ENCODE assay signal across 28 cellular contexts in the genomic region with DNA sequence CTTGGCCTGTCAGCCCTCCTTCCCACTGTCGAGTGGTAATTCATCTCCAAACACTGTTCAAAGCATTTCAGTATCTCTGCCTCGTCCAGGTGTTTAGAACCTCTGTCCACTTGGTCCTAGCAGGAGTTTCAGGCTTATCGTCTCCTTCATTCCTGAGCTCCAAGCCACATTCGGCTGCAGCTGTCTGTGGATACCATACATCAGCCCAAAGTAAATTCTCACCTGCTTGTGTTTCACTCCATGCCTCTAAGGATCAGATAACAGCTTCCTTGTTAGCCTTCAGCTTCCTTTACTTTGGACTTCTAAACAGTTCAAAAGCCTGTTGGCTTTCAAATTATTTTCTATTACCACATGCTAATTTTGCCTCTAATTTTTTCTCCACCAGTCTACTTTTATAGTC.
"Had no signal": no experiment of that assay in that cellular context is flagged by ENCODE, and none has a peak within 500 bp of the region (broad histone marks: within the 10 kb centered on the region; RNA-seq: fewer than 3 reads in every experiment).

No MANE protein-coding gene starts in this region.

- H3K27me3 Mint-ChIP-seq: activated CD4-positive, alpha-beta memory T cell treated with anti-CD3 and anti-CD28 coated beads, Interleukin-2, amount 10 ng/mL, durations not matched to agents 7 days and 5 days; activated CD4-positive, alpha-beta T cell treated with anti-CD3 and anti-CD28 coated beads, Interleukin-2, amount 10 ng/mL, durations not matched to agents 24 days and 14 days; activated CD8-positive, alpha-beta memory T cell treated with anti-CD3 and anti-CD28 coated beads, Interleukin-2, amount 10 ng/mL, durations not matched to agents 7 days and 5 days; activated naive CD4-positive, alpha-beta T cell treated with anti-CD3 and anti-CD28 coated beads, Interleukin-2, amount 50 U/mL, for 24 hours; dendritic cell treated with granulocyte-macrophage colony-stimulating factor and Interleukin-4, amounts not matched to agents 40 ng/mL and 50 ng/mL, for 4 days; stimulated activated memory B cell treated with anti-CD40 and anti-IgM and Interleukin-4, amounts not matched to agents 10 μg/mL and 1 μg/mL and 100 μg/mL, for 72 hours had no signal

- H3K27me3 ChIP-seq: ascending aorta, brain microvascular endothelial cell, foreskin keratinocyte, hepatocyte, stomach, suprapubic skin, transverse colon, vagina had no signal

- ATAC-seq: activated CD8-positive, alpha-beta memory T cell treated with anti-CD3 and anti-CD28 coated beads, Interleukin-2, amount 10 ng/mL, durations not matched to agents 7 days and 5 days; foreskin keratinocyte; left ventricle myocardium superior; sciatic nerve; stimulated activated memory B cell treated with anti-CD40 and anti-IgM and Interleukin-4, amounts not matched to agents 10 μg/mL and 1 μg/mL and 100 μg/mL, for 72 hours had no signal

- H3K27ac ChIP-seq: ascending aorta, brain microvascular endothelial cell, foreskin keratinocyte, hepatocyte, stomach, suprapubic skin, transverse colon, vagina had no signal

- H3K4me1 Mint-ChIP-seq: activated CD4-positive, alpha-beta memory T cell treated with anti-CD3 and anti-CD28 coated beads, Interleukin-2, amount 10 ng/mL, durations not matched to agents 7 days and 5 days; activated CD4-positive, alpha-beta T cell treated with anti-CD3 and anti-CD28 coated beads, Interleukin-2, amount 10 ng/mL, durations not matched to agents 24 days and 14 days; activated CD8-positive, alpha-beta memory T cell treated with anti-CD3 and anti-CD28 coated beads, Interleukin-2, amount 10 ng/mL, durations not matched to agents 7 days and 5 days; activated naive CD4-positive, alpha-beta T cell treated with anti-CD3 and anti-CD28 coated beads, Interleukin-2, amount 50 U/mL, for 24 hours; stimulated activated memory B cell treated with anti-CD40 and anti-IgM and Interleukin-4, amounts not matched to agents 10 μg/mL and 1 μg/mL and 100 μg/mL, for 72 hours had no signal

- H3K36me3 Mint-ChIP-seq: activated CD8-positive, alpha-beta memory T cell treated with anti-CD3 and anti-CD28 coated beads, Interleukin-2, amount 10 ng/mL, durations not matched to agents 7 days and 5 days had no signal

- H3K36me3 ChIP-seq: ascending aorta, brain microvascular endothelial cell, stomach, transverse colon, vagina had no signal

- DNase-seq: activated CD4-positive, alpha-beta memory T cell treated with anti-CD3 and anti-CD28 coated beads, Interleukin-2, amount 10 ng/mL, durations not matched to agents 7 days and 5 days; activated CD4-positive, alpha-beta T cell treated with anti-CD3 and anti-CD28 coated beads, Interleukin-2, amount 10 ng/mL, durations not matched to agents 24 days and 14 days; activated CD4-positive, CD25-positive, alpha-beta regulatory T cell; activated CD8-positive, alpha-beta memory T cell treated with anti-CD3 and anti-CD28 coated beads, Interleukin-2, amount 10 ng/mL, durations not matched to agents 7 days and 5 days; activated gamma-delta T cell; brain microvascular endothelial cell; caudate nucleus; effector CD4-positive, alpha-beta T cell; foreskin keratinocyte; left ventricle myocardium superior; mammary epithelial cell; nucleus accumbens; posterior cingulate gyrus; stimulated activated CD4-positive, alpha-beta T cell treated with anti-CD3 and anti-CD28 coated beads, Interleukin-15, amount 100 ng/mL, for 24 hours; stomach; T-helper 9 cell; transverse colon had no signal

- H3K9me3 ChIP-seq: ascending aorta, stomach, suprapubic skin, transverse colon, vagina had no signal

- H3K4me2 ChIP-seq: hepatocyte, smooth muscle cell had no signal

- H3K27ac Mint-ChIP-seq: activated CD4-positive, alpha-beta memory T cell treated with anti-CD3 and anti-CD28 coated beads, Interleukin-2, amount 10 ng/mL, durations not matched to agents 7 days and 5 days; activated CD4-positive, alpha-beta T cell treated with anti-CD3 and anti-CD28 coated beads, Interleukin-2, amount 10 ng/mL, durations not matched to agents 24 days and 14 days; activated CD8-positive, alpha-beta memory T cell treated with anti-CD3 and anti-CD28 coated beads, Interleukin-2, amount 10 ng/mL, durations not matched to agents 7 days and 5 days; activated naive CD4-positive, alpha-beta T cell treated with anti-CD3 and anti-CD28 coated beads, Interleukin-2, amount 50 U/mL, for 24 hours; activated T-helper 1 cell treated with anti-CD3 and anti-CD28 coated beads, Interleukin-12 subunit alpha, Interleukin-12 subunit beta, Interleukin-2, Interleukin-4 antibody, amounts not matched to agents 30 ng/mL and 10 ng/mL and 1 ng/mL, durations not matched to agents 14 hours and 24 hours and 36 hours; dendritic cell treated with granulocyte-macrophage colony-stimulating factor and Interleukin-4, amounts not matched to agents 40 ng/mL and 50 ng/mL, for 4 days; stimulated activated memory B cell treated with anti-CD40 and anti-IgM and Interleukin-4, amounts not matched to agents 10 μg/mL and 1 μg/mL and 100 μg/mL, for 72 hours had no signal

- H3K79me2 ChIP-seq: hepatocyte had no signal

- H3K9me3 Mint-ChIP-seq: activated CD4-positive, alpha-beta memory T cell treated with anti-CD3 and anti-CD28 coated beads, Interleukin-2, amount 10 ng/mL, durations not matched to agents 7 days and 5 days; activated CD4-positive, alpha-beta T cell treated with anti-CD3 and anti-CD28 coated beads, Interleukin-2, amount 10 ng/mL, durations not matched to agents 24 days and 14 days; activated naive CD4-positive, alpha-beta T cell treated with anti-CD3 and anti-CD28 coated beads, Interleukin-2, amount 50 U/mL, for 24 hours; activated T-helper 1 cell treated with anti-CD3 and anti-CD28 coated beads, Interleukin-12 subunit alpha, Interleukin-12 subunit beta, Interleukin-2, Interleukin-4 antibody, amounts not matched to agents 30 ng/mL and 10 ng/mL and 1 ng/mL, durations not matched to agents 14 hours and 24 hours and 36 hours; dendritic cell treated with granulocyte-macrophage colony-stimulating factor and Interleukin-4, amounts not matched to agents 40 ng/mL and 50 ng/mL, for 4 days; nephron; stimulated activated memory B cell treated with anti-CD40 and anti-IgM and Interleukin-4, amounts not matched to agents 10 μg/mL and 1 μg/mL and 100 μg/mL, for 72 hours had no signal

- H3K4me3 ChIP-seq: ascending aorta, hepatocyte, smooth muscle cell, stomach, suprapubic skin, transverse colon, vagina had no signal

- H3K4me1 ChIP-seq: ascending aorta, foreskin keratinocyte, stomach, suprapubic skin, transverse colon, vagina had no signal

- H3K4me3 Mint-ChIP-seq: activated CD4-positive, alpha-beta memory T cell treated with anti-CD3 and anti-CD28 coated beads, Interleukin-2, amount 10 ng/mL, durations not matched to agents 7 days and 5 days; activated CD4-positive, alpha-beta T cell treated with anti-CD3 and anti-CD28 coated beads, Interleukin-2, amount 10 ng/mL, durations not matched to agents 24 days and 14 days; activated CD8-positive, alpha-beta memory T cell treated with anti-CD3 and anti-CD28 coated beads, Interleukin-2, amount 10 ng/mL, durations not matched to agents 7 days and 5 days; activated naive CD4-positive, alpha-beta T cell treated with anti-CD3 and anti-CD28 coated beads, Interleukin-2, amount 50 U/mL, for 24 hours; activated T-helper 1 cell treated with anti-CD3 and anti-CD28 coated beads, Interleukin-12 subunit alpha, Interleukin-12 subunit beta, Interleukin-2, Interleukin-4 antibody, amounts not matched to agents 30 ng/mL and 10 ng/mL and 1 ng/mL, durations not matched to agents 14 hours and 24 hours and 36 hours; dendritic cell treated with granulocyte-macrophage colony-stimulating factor and Interleukin-4, amounts not matched to agents 40 ng/mL and 50 ng/mL, for 4 days; nephron; stimulated activated memory B cell treated with anti-CD40 and anti-IgM and Interleukin-4, amounts not matched to agents 10 μg/mL and 1 μg/mL and 100 μg/mL, for 72 hours had no signal

- H2AFZ ChIP-seq: hepatocyte had no signal
